ENCODE assay signal across 21 cellular contexts in genomic region chr9:34568783-34569182, GRCh38. TPM values are rescaled to one million over a fixed set of nuclear protein-coding genes. Genes with fewer than 3 reads are reported as not detected.
"Had no signal": no experiment of that assay in that cellular context is flagged by ENCODE, and none has a peak within 500 bp of the region (broad histone marks: within the 10 kb centered on the region; RNA-seq: fewer than 3 reads in every experiment).

No MANE protein-coding gene starts in this region.

- H3K4me3 Mint-ChIP-seq: activated T-cell treated with anti-CD3 and anti-CD28 coated beads, Interleukin-2, amount 50 U/mL, for 24 hours; stimulated activated naive CD8-positive, alpha-beta T cell treated with anti-CD3 and anti-CD28 coated beads, Interleukin-15, amount 100 ng/mL, for 72 hours; T-cell had no signal

- H3K27ac ChIP-seq: colonic mucosa, esophagus squamous epithelium, ovary, testis, upper lobe of left lung had no signal

- H3K36me3 ChIP-seq: colonic mucosa, esophagus squamous epithelium, ovary, upper lobe of left lung had no signal

- H3K4me1 ChIP-seq: colonic mucosa, testis, upper lobe of left lung had no signal

- H3K9me3 ChIP-seq: colonic mucosa, esophagus squamous epithelium, ovary, testis, upper lobe of left lung had no signal

- H3K9me3 Mint-ChIP-seq: activated naive CD4-positive, alpha-beta T cell treated with anti-CD3 and anti-CD28 coated beads, Interleukin-2, amount 50 U/mL, for 72 hours; activated T-cell treated with anti-CD3 and anti-CD28 coated beads, Interleukin-2, amount 50 U/mL, for 24 hours; neural crest cell; stimulated activated naive CD8-positive, alpha-beta T cell treated with anti-CD3 and anti-CD28 coated beads, Interleukin-15, amount 100 ng/mL, for 72 hours; T-cell had no signal

- H3K36me3 Mint-ChIP-seq: activated naive CD4-positive, alpha-beta T cell treated with anti-CD3 and anti-CD28 coated beads, Interleukin-2, amount 50 U/mL, for 72 hours; T-cell had no signal

- H3K4me1 Mint-ChIP-seq: stimulated activated naive CD8-positive, alpha-beta T cell treated with anti-CD3 and anti-CD28 coated beads, Interleukin-15, amount 100 ng/mL, for 72 hours; T-cell had no signal

- H3K4me3 ChIP-seq: colonic mucosa, esophagus squamous epithelium, ovary, testis, upper lobe of left lung had no signal

- ATAC-seq: activated naive CD4-positive, alpha-beta T cell treated with anti-CD3 and anti-CD28 coated beads, Interleukin-2, amount 50 U/mL, for 72 hours; stimulated activated naive CD8-positive, alpha-beta T cell treated with anti-CD3 and anti-CD28 coated beads, Interleukin-15, amount 100 ng/mL, for 72 hours; T-cell had no signal

- DNase-seq: activated CD4-positive, alpha-beta T cell treated with anti-CD3 and anti-CD28 coated beads for 1 hour; activated CD4-positive, alpha-beta T cell treated with anti-CD3 and anti-CD28 coated beads, Interleukin-2, amount 50 U/mL, for 4 hours; activated gamma-delta T cell; activated T-cell treated with anti-CD3 and anti-CD28 coated beads, Interleukin-2, amount 50 U/mL, for 24 hours; central memory CD4-positive, alpha-beta T cell; colonic mucosa; esophagus squamous epithelium; hippocampal formation; mesenchymal stem cell; ovary; stimulated activated CD4-positive, alpha-beta T cell treated with anti-CD3 and anti-CD28 coated beads, Interleukin-1b, Interleukin-23, amount 100 ng/mL, for 48 hours; stimulated activated naive CD8-positive, alpha-beta T cell treated with anti-CD3 and anti-CD28 coated beads, Interleukin-15, amount 100 ng/mL, for 72 hours; T-cell; T-helper 9 cell; testis; upper lobe of left lung had no signal

- H3K27me3 ChIP-seq: colonic mucosa, ovary, testis, upper lobe of left lung had no signal

- H3K27ac Mint-ChIP-seq: activated naive CD4-positive, alpha-beta T cell treated with anti-CD3 and anti-CD28 coated beads, Interleukin-2, amount 50 U/mL, for 72 hours; activated T-cell treated with anti-CD3 and anti-CD28 coated beads, Interleukin-2, amount 50 U/mL, for 24 hours; stimulated activated naive CD8-positive, alpha-beta T cell treated with anti-CD3 and anti-CD28 coated beads, Interleukin-15, amount 100 ng/mL, for 72 hours; T-cell had no signal

RNA-seq across cellular contexts. Expression of gene CNTFR, which starts 20.7 kb away (rescaled TPM):
- total RNA-seq: fibroblast of villous mesenchyme, glomerular endothelial cell, T-cell had no signal

RNA-seq across cellular contexts. Expression of gene ENHO, which starts 46.0 kb away (rescaled TPM):
- total RNA-seq: fibroblast of villous mesenchyme, glomerular endothelial cell had no signal
- polyA plus RNA-seq: keratinocyte had no signal
